9 cellular contexts compared by ENCODE assay signal in the genomic region with DNA sequence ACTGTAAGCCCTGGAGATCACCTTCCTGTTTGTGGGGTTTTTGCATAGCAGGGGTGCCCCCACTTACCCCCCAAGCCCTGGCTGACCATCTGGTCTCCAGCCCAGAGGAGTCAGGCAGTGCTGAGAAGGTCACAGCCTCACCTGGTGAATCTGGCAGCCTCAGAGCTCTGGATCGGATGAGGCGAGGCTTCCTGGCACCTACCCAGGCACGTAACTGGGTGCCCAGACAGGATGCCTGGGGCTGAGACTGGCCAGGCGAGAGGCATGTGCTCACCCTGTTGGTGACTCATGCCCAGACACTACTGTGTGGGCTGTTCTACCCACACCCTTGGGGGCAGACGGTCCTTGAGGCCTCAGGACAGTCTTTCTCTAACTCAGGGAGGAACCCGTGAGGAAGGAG. TPM values are rescaled to one million over a fixed set of nuclear protein-coding genes. Genes with fewer than 3 reads are reported as not detected.
DNase-seq lines count a peak whose midpoint lies in the region; ATAC-seq and TF ChIP-seq lines count a peak whose summit lies in the region.
"Had no signal": no experiment of that assay in that cellular context is flagged by ENCODE, and none has a peak within 500 bp of the region (broad histone marks: within the 10 kb centered on the region; RNA-seq: fewer than 3 reads in every experiment).

No MANE protein-coding gene starts in this region.

- 38% methylated on average over 6 of the region's 6 CpGs; no CpG with 5 or more reads in 1 of the 2 donors for WGBS in upper lobe of left lung, 2 donors

- TF ChIP-seq EP300 in upper lobe of left lung (IDR thresholded peaks at IDR 0.05): no peak

- H3K27ac ChIP-seq in upper lobe of left lung: no peak overlapping the region
- H3K27ac ChIP-seq: BLaER1 treated with 17β-estradiol and CSF1 and Interleukin-3, amounts not matched to agents 10 nM and 100 nM had no signal

- no peaks in the 10 kb centered on the region for H3K36me3 ChIP-seq in upper lobe of left lung
- H3K36me3 ChIP-seq: BLaER1 treated with 17β-estradiol and CSF1 and Interleukin-3, amounts not matched to agents 10 nM and 100 nM had no signal

- H3K4me1 ChIP-seq in upper lobe of left lung: peaks cover 0 to 4% (median 0%) of the 10 kb centered on the region in 4 donors

- no peak overlapping the region for H3K4me3 ChIP-seq in astrocyte of the cerebellum (ENCODE audit: low read depth, low read length)
- no peak overlapping the region for H3K4me3 ChIP-seq in upper lobe of left lung
- H3K4me3 ChIP-seq: BLaER1 treated with 17β-estradiol and CSF1 and Interleukin-3, amounts not matched to agents 10 nM and 100 nM had no signal

- ATAC-seq in upper lobe of left lung (ENCODE audit: low FRiP score in 2 of 2) (peak; percentile 60 to 72), GM18520 (IDR thresholded peaks at IDR 0.05; ENCODE audit: unreplicated experiment) (no peak), GM19397 (IDR thresholded peaks at IDR 0.05; ENCODE audit: unreplicated experiment) (no peak)

- peak in 1 of 4 donors; percentile 22 for TF ChIP-seq POLR2A in upper lobe of left lung (IDR thresholded peaks at IDR 0.05)

- H3K9me3 ChIP-seq in upper lobe of left lung: no peaks in the 10 kb centered on the region
- H3K9me3 ChIP-seq: BLaER1 treated with 17β-estradiol and CSF1 and Interleukin-3, amounts not matched to agents 10 nM and 100 nM had no signal

- TF ChIP-seq CTCF in astrocyte of the cerebellum (IDR thresholded peaks at IDR 0.05; ENCODE audit: low read depth, low read length, missing control alignments) (no peak), upper lobe of left lung (IDR thresholded peaks at IDR 0.05) (no peak)

- in situ Hi-C loops in astrocyte of the cerebellum (cut with HindIII; ENCODE audit: low sequenced_read_pairs): no loop called here

- DNase-seq in SIG-M5 treated with dmso at 0.1 percent for 504 hours (lab: John Stamatoyannopoulos, UW; ENCODE audit: unreplicated experiment): peak; percentile 32
- DNase-seq in SIG-M5 (lab: John Stamatoyannopoulos, UW): no peak
- DNase-seq in astrocyte of the cerebellum (ENCODE audit: low read depth): peak; percentile 27
- DNase-seq in iris pigment epithelial cell (ENCODE audit: low read depth): peak; percentile 80
- peak in 1 of 2 donors; percentile 72 for DNase-seq in upper lobe of left lung
- DNase-seq in NCI-H524 treated with DMSO at 0.1 percent for 48 hours (lab: John Stamatoyannopoulos, UW): no peak

- H3K27me3 ChIP-seq in upper lobe of left lung: no peaks in the 10 kb centered on the region
- H3K27me3 ChIP-seq: BLaER1 treated with 17β-estradiol and CSF1 and Interleukin-3, amounts not matched to agents 10 nM and 100 nM had no signal

RNA-seq across cellular contexts. Expression of a gene that starts 15.2 kb away (rescaled TPM):
- total RNA-seq in upper lobe of left lung: not detected

RNA-seq across cellular contexts. Expression of a gene that starts 28.7 kb away (rescaled TPM):
- not detected for total RNA-seq in upper lobe of left lung

Comparison
In these comparisons a context has a peak if more than half of its experiments do, and no peak if none do; other contexts are left out.
1. DNase-seq: peak in SIG-M5 treated with dmso at 0.1 percent for 504 hours (single experiment), astrocyte of the cerebellum (single experiment) and iris pigment epithelial cell (single experiment); none in SIG-M5 (single experiment) and NCI-H524 treated with DMSO at 0.1 percent for 48 hours (single experiment).
2. ATAC-seq: peak in upper lobe of left lung (2 of 2); none in GM18520 (single experiment) and GM19397 (single experiment).